ENCODE assay signal across 9 cellular contexts in genomic region chr2:239328306-239329191, GRCh38.
DNase-seq lines count a peak whose midpoint lies in the region; ATAC-seq and TF ChIP-seq lines count a peak whose summit lies in the region.
"Had no signal": no experiment of that assay in that cellular context is flagged by ENCODE, and none has a peak within 500 bp of the region (broad histone marks: within the 10 kb centered on the region; RNA-seq: fewer than 3 reads in every experiment).

No MANE protein-coding gene starts in this region.

- H3K4me3 Mint-ChIP-seq in activated T-helper 1 cell treated with anti-CD3 and anti-CD28 coated beads, Interleukin-12 subunit alpha, Interleukin-12 subunit beta, Interleukin-2, Interleukin-4 antibody, amounts not matched to agents 30 ng/mL and 10 ng/mL and 1 ng/mL, durations not matched to agents 14 hours and 24 hours and 36 hours, result no peak overlapping the region

- H3K4me2 ChIP-seq in OCI-LY7 (ENCODE audit: low read length), result no peak overlapping the region

- TF ChIP-seq CTCF in left ventricle myocardium inferior (IDR thresholded peaks at IDR 0.05; ENCODE audit: borderline replicate concordance) (no peak), sigmoid colon (IDR thresholded peaks at IDR 0.05) (no peak), OCI-LY7 (conservative IDR thresholded peaks at IDR 0.05; ENCODE audit: low read length) (no peak)

- H3K4me3 ChIP-seq in left ventricle myocardium inferior (peak overlapping the region; percentile 38), sigmoid colon (peak overlapping the region in 3 of 4 donors; percentile 7 to 22 (median 12)), OCI-LY7 (ENCODE audit: low read depth, low read length, poor library complexity, severe bottlenecking) (no peak overlapping the region)

- H3K27ac ChIP-seq in left ventricle myocardium inferior (replicated peaks) (peak overlapping the region; percentile 95), sigmoid colon (peak overlapping the region; percentile 92 to 97 (median 96)), OCI-LY7 (ENCODE audit: low read depth, low read length, poor library complexity, severe bottlenecking) (no peak overlapping the region)

- H3K27ac Mint-ChIP-seq in activated T-helper 1 cell treated with anti-CD3 and anti-CD28 coated beads, Interleukin-12 subunit alpha, Interleukin-12 subunit beta, Interleukin-2, Interleukin-4 antibody, amounts not matched to agents 30 ng/mL and 10 ng/mL and 1 ng/mL, durations not matched to agents 14 hours and 24 hours and 36 hours, result peak overlapping the region; percentile 29

- 74 to 78% methylated on average over 21 of the region's 21 CpGs for WGBS in sigmoid colon, 2 donors

- no peaks in the 10 kb centered on the region for H3K9me2 ChIP-seq in OCI-LY7 (ENCODE audit: insufficient read depth, low read length)

- no peaks in the 10 kb centered on the region for H3K27me3 ChIP-seq in left ventricle myocardium inferior (ENCODE audit: low read depth)
- no peaks in the 10 kb centered on the region for H3K27me3 ChIP-seq in sigmoid colon

- H3K27me3 Mint-ChIP-seq in activated T-helper 1 cell treated with anti-CD3 and anti-CD28 coated beads, Interleukin-12 subunit alpha, Interleukin-12 subunit beta, Interleukin-2, Interleukin-4 antibody, amounts not matched to agents 30 ng/mL and 10 ng/mL and 1 ng/mL, durations not matched to agents 14 hours and 24 hours and 36 hours (ENCODE audit: insufficient read depth), result no peaks in the 10 kb centered on the region

- H4K20me1 ChIP-seq in OCI-LY7 (ENCODE audit: insufficient read depth, low read length), result no peaks in the 10 kb centered on the region

- TF ChIP-seq POLR2A in sigmoid colon (IDR thresholded peaks at IDR 0.05), result peak; percentile 55 to 76

- H3K4me1 ChIP-seq in left ventricle myocardium inferior (peaks cover 66% of the 10 kb centered on the region), sigmoid colon (peaks cover 0 to 98% (median 78%) of the 10 kb centered on the region in 4 donors), OCI-LY7 (ENCODE audit: insufficient read depth, low read length, poor library complexity, severe bottlenecking) (no peaks in the 10 kb centered on the region)

- peaks cover 16% of the 10 kb centered on the region for H3K36me3 Mint-ChIP-seq in activated T-helper 1 cell treated with anti-CD3 and anti-CD28 coated beads, Interleukin-12 subunit alpha, Interleukin-12 subunit beta, Interleukin-2, Interleukin-4 antibody, amounts not matched to agents 30 ng/mL and 10 ng/mL and 1 ng/mL, durations not matched to agents 14 hours and 24 hours and 36 hours (ENCODE audit: low read depth)

- H3K9me3 ChIP-seq in left ventricle myocardium inferior (replicated peaks), result no peaks in the 10 kb centered on the region
- H3K9me3 ChIP-seq in sigmoid colon, result no peaks in the 10 kb centered on the region
- no peaks in the 10 kb centered on the region for H3K9me3 ChIP-seq in OCI-LY7 (ENCODE audit: low read length)

- intact Hi-C loops in activated T-helper 1 cell treated with anti-CD3 and anti-CD28 coated beads, Interleukin-12 subunit alpha, Interleukin-12 subunit beta, Interleukin-2, Interleukin-4 antibody, amounts not matched to agents 30 ng/mL and 10 ng/mL and 1 ng/mL, durations not matched to agents 14 hours and 24 hours and 36 hours (cut with micrococcal nuclease), result loop anchor here (5.0 kb wide), 1 partner anchor 1396 kb away; no protein-coding TSS in a partner anchor
- intact Hi-C loops in left ventricle myocardium inferior (cut with micrococcal nuclease), result loop anchor here (10.0 kb wide), 1 partner anchor 66 kb away; no protein-coding TSS in a partner anchor
- intact Hi-C loops in sigmoid colon (cut with DNase I), result loop anchor here (1.0 to 10.0 kb wide), 4 partner anchors 18 to 1464 kb away; partner anchors contain the start of gene HDAC4
- intact Hi-C loops in OCI-LY7 (cut with micrococcal nuclease; ENCODE audit: unreplicated experiment), result no loop called here

- POLR2A ChIA-PET in OCI-LY7 (lab: Charles Lee), result interaction anchor here (0.6 kb wide), 1 partner anchor 13 kb away, joined by 3 read pairs; no protein-coding TSS in a partner anchor

- no TSS peak for BruUV-seq in OCI-LY7 (replicated peaks; lab: Mats Ljungman, UMichigan)

- H3K79me2 ChIP-seq in OCI-LY7 (ENCODE audit: insufficient read depth, low read depth, low read length), result no peaks in the 10 kb centered on the region

- DNase-seq in GM04504 (ENCODE audit: low read depth) (peak; percentile 70), left ventricle myocardium inferior (peak; percentile 85), sigmoid colon (peak; percentile 97), OCI-LY7 (ENCODE audit: low spot score) (no peak)
- no peak for DNase-seq in activated T-helper 1 cell treated with anti-CD3 and anti-CD28 coated beads, Interleukin-12 subunit alpha, Interleukin-12 subunit beta, Interleukin-2, Interleukin-4 antibody, amounts not matched to agents 30 ng/mL and 10 ng/mL and 1 ng/mL, durations not matched to agents 14 hours and 24 hours and 36 hours (ENCODE audit: low spot score)
- DNase-seq in effector CD4-positive, alpha-beta T cell, result no peak
- DNase-seq: NCI-H446 had no signal

- no peak overlapping the region for H2AFZ ChIP-seq in OCI-LY7 (ENCODE audit: low read length)

- no peak for ATAC-seq in HG02970 (IDR thresholded peaks at IDR 0.05; ENCODE audit: low FRiP score, unreplicated experiment)
- ATAC-seq in GM18861 (IDR thresholded peaks at IDR 0.05; ENCODE audit: unreplicated experiment), result no peak

- H3K9me3 Mint-ChIP-seq in activated T-helper 1 cell treated with anti-CD3 and anti-CD28 coated beads, Interleukin-12 subunit alpha, Interleukin-12 subunit beta, Interleukin-2, Interleukin-4 antibody, amounts not matched to agents 30 ng/mL and 10 ng/mL and 1 ng/mL, durations not matched to agents 14 hours and 24 hours and 36 hours, result no peaks in the 10 kb centered on the region

- CTCF ChIA-PET in OCI-LY7 (lab: Charles Lee; ENCODE audit: unreplicated experiment), result no interaction called here

- peak; percentile 93 to 99 (median 98) for TF ChIP-seq EP300 in sigmoid colon (IDR thresholded peaks at IDR 0.05)

- peaks cover 70% of the 10 kb centered on the region for H3K4me1 Mint-ChIP-seq in activated T-helper 1 cell treated with anti-CD3 and anti-CD28 coated beads, Interleukin-12 subunit alpha, Interleukin-12 subunit beta, Interleukin-2, Interleukin-4 antibody, amounts not matched to agents 30 ng/mL and 10 ng/mL and 1 ng/mL, durations not matched to agents 14 hours and 24 hours and 36 hours (ENCODE audit: low read depth)

- H3K36me3 ChIP-seq in left ventricle myocardium inferior (no peaks in the 10 kb centered on the region), sigmoid colon (no peaks in the 10 kb centered on the region), OCI-LY7 (ENCODE audit: insufficient read depth, low read length) (no peaks in the 10 kb centered on the region)

Comparison
In these comparisons a context has a peak if more than half of its experiments do, and no peak if none do; other contexts are left out.
1. DNase-seq: peak in GM04504 (single experiment), left ventricle myocardium inferior (single experiment) and sigmoid colon (single experiment); none in activated T-helper 1 cell treated with anti-CD3 and anti-CD28 coated beads, Interleukin-12 subunit alpha, Interleukin-12 subunit beta, Interleukin-2, Interleukin-4 antibody, amounts not matched to agents 30 ng/mL and 10 ng/mL and 1 ng/mL, durations not matched to agents 14 hours and 24 hours and 36 hours (single experiment), effector CD4-positive, alpha-beta T cell (single experiment) and OCI-LY7 (single experiment).